ENCODE assay signal across 8 cellular contexts in genomic region chr6:26065952-26066380, GRCh38. TPM values are rescaled to one million over a fixed set of nuclear protein-coding genes. Genes with fewer than 3 reads are reported as not detected.
DNase-seq lines count a peak whose midpoint lies in the region; ATAC-seq and TF ChIP-seq lines count a peak whose summit lies in the region.

No MANE protein-coding gene starts in this region.

- H3K4me3 ChIP-seq in AG04450 (ENCODE audit: low read depth, low read length) = no peak overlapping the region

- CTCF ChIA-PET in AG04450 (lab: Charles Lee) = interaction anchor here (0.6 to 16.6 kb wide), 21 partner anchors 8 to 132 kb away, joined by 3 to 858 read pairs (median 5); partner anchors contain the start of gene HFE

- DNase-seq in AG04450 (ENCODE audit: low read depth, low spot score) = peak; percentile 62
- DNase-seq in GM13977 (ENCODE audit: low spot score) = peak; percentile 74
- DNase-seq in NCI-H146 (lab: John Stamatoyannopoulos, UW) = peak; percentile 78
- DNase-seq in T-helper 1 cell = peak in 4 of 5 donors; percentile 36 to 79 (median 47)
- peak; percentile 38 for DNase-seq in cerebellum (ENCODE audit: low spot score)
- peak; percentile 70 to 74 for DNase-seq in left colon
- DNase-seq in stimulated activated naive CD4-positive, alpha-beta T cell (lab: John Stamatoyannopoulos, UW) = peak in 5 of 6 experiments; percentile 26 to 72 (median 40)

- ATAC-seq in HG02798 (IDR thresholded peaks at IDR 0.05; ENCODE audit: poor library complexity, unreplicated experiment) = peak; percentile 95
- peak; percentile 91 for ATAC-seq in left colon

- TF ChIP-seq CTCF in AG04450 (IDR thresholded peaks at IDR 0.05; ENCODE audit: low read depth, low read length) = peak; percentile 91
- peak; percentile 76 for TF ChIP-seq CTCF in GM13977 (IDR thresholded peaks at IDR 0.05; ENCODE audit: extremely low read depth, insufficient read depth, missing control alignments)

- POLR2A ChIA-PET in AG04450 (lab: Yijun Ruan, JAX) = interaction anchor here (0.9 to 1.1 kb wide), 2 partner anchors 35 to 60 kb away, joined by 3 read pairs; no protein-coding TSS in a partner anchor

- intact Hi-C loops in left colon (cut with DNase I, micrococcal nuclease) = no loop called here

- no peaks in the 10 kb centered on the region for H3K9me3 ChIP-seq in AG04450 (ENCODE audit: control insufficient read depth, insufficient read depth, low read length)

- H3K27ac ChIP-seq in AG04450 (ENCODE audit: low read depth, low read length) = no peak overlapping the region

- in situ Hi-C loops in GM13977 (cut with MboI; ENCODE audit: low pct_unique_long_range_greater_than_20kb, low sequenced_read_pairs, unreplicated experiment) = no loop called here

- H3K27me3 ChIP-seq in AG04450 (ENCODE audit: control insufficient read depth, insufficient read depth, low read length) = no peaks in the 10 kb centered on the region

RNA-seq across cellular contexts. Expression of gene HFE, which starts 21.3 kb away (rescaled TPM):
- polyA plus RNA-seq in AG04450 (2011; rRNA removed) = 19.5 and 21.4 TPM in 2 replicates
- 19.7 and 20.1 TPM in 2 replicates for polyA minus RNA-seq in AG04450 (2011; rRNA and poly(A)+ RNA removed)
- total RNA-seq in cerebellum (1.5 TPM), left colon (10 to 100 TPM in 1 of 2 donors, 1 to 10 TPM in 1; 8.2 to 12.0 TPM)
